In genomic region chr22:30250039-30250565, GRCh38 we compare ENCODE assay signal across 27 cellular contexts. TPM values are rescaled to one million over a fixed set of nuclear protein-coding genes. Genes with fewer than 3 reads are reported as not detected.
DNase-seq lines count a peak whose midpoint lies in the region; ATAC-seq, FAIRE-seq and TF ChIP-seq lines count a peak whose summit lies in the region.
"Had no signal": no experiment of that assay in that cellular context is flagged by ENCODE, and none has a peak within 500 bp of the region (broad histone marks: within the 10 kb centered on the region; RNA-seq: fewer than 3 reads in every experiment).

No MANE protein-coding gene starts in this region.

- peak overlapping the region; percentile 67 for H3K27ac Mint-ChIP-seq in activated CD8-positive, alpha-beta T cell treated with anti-CD3 and anti-CD28 coated beads, Interleukin-2, amount 10 ng/mL, durations not matched to agents 7 days and 5 days
- H3K27ac Mint-ChIP-seq: activated naive CD8-positive, alpha-beta T cell; activated T-cell treated with anti-CD3 and anti-CD28 coated beads, Interleukin-2, amount 50 U/mL, for 72 hours; HFFc6 had no signal

- no peak overlapping the region for H3K9ac ChIP-seq in SK-N-SH
- no peak overlapping the region for H3K9ac ChIP-seq in neuronal stem cell (ENCODE audit: low read depth, low read length, poor library complexity)

- WGBS in SK-N-SH (ENCODE audit: low lambda C conversion rate): 100% methylated on average over 1 of the region's 3 CpGs
- no CpG with 5 or more reads among the region's 3 CpGs for WGBS in neuronal stem cell (ENCODE audit: extremely low coverage in 2 of 2, insufficient read length in 2 of 2, insufficient replicate concordance in 1 of 2), 2 donors

- H3F3A ChIP-seq in SK-N-SH (replicated peaks; ENCODE audit: insufficient read depth): peaks cover 14% of the 10 kb centered on the region

- H3K9me3 Mint-ChIP-seq in activated CD8-positive, alpha-beta T cell treated with anti-CD3 and anti-CD28 coated beads, Interleukin-2, amount 10 ng/mL, durations not matched to agents 7 days and 5 days (ENCODE audit: insufficient read depth): no peaks in the 10 kb centered on the region
- H3K9me3 Mint-ChIP-seq: activated T-cell treated with anti-CD3 and anti-CD28 coated beads, Interleukin-2, amount 50 U/mL, for 72 hours; HFFc6; immature natural killer cell; T-helper 1 cell treated with Interleukin-12 subunit alpha and Interleukin-12 subunit beta and Interleukin-4 antibody, amounts not matched to agents 30 μg/mL and 1 μg/mL, for 36 hours had no signal

- H3K4me1 Mint-ChIP-seq in activated CD8-positive, alpha-beta T cell treated with anti-CD3 and anti-CD28 coated beads, Interleukin-2, amount 10 ng/mL, durations not matched to agents 7 days and 5 days (ENCODE audit: low read depth): peaks cover 83% of the 10 kb centered on the region

- H2BK12ac ChIP-seq in neuronal stem cell (ENCODE audit: low read length): no peak overlapping the region

- H3K4me3 Mint-ChIP-seq in activated CD8-positive, alpha-beta T cell treated with anti-CD3 and anti-CD28 coated beads, Interleukin-2, amount 10 ng/mL, durations not matched to agents 7 days and 5 days: no peak overlapping the region
- H3K4me3 Mint-ChIP-seq: activated naive CD8-positive, alpha-beta T cell; HFFc6; immature natural killer cell; T-helper 1 cell treated with Interleukin-12 subunit alpha and Interleukin-12 subunit beta and Interleukin-4 antibody, amounts not matched to agents 30 μg/mL and 1 μg/mL, for 36 hours had no signal

- peaks cover 15% of the 10 kb centered on the region; the same call in 1 of the 2 replicates for H3K79me2 ChIP-seq in SK-N-SH (ENCODE audit: insufficient read depth)

- H3K23ac ChIP-seq in neuronal stem cell (ENCODE audit: low read depth, low read length, poor library complexity): no peak overlapping the region

- H3K4me1 ChIP-seq in SK-N-SH (ENCODE audit: control insufficient read depth in 1 of 2, insufficient read depth in 2 of 2, low read depth in 1 of 2, low read length in 1 of 2): peaks cover 36 to 55% of the 10 kb centered on the region in 2 experiments
- H3K4me1 ChIP-seq in neuronal stem cell (ENCODE audit: control insufficient read depth in 2 of 2, insufficient read depth in 1 of 2, low read depth in 1 of 2, low read length in 2 of 2): peaks cover 21 to 46% of the 10 kb centered on the region in 2 donors

- H2BK120ac ChIP-seq in neuronal stem cell (ENCODE audit: low read depth, low read length): no peak overlapping the region

- no peaks in the 10 kb centered on the region for H3K9me2 ChIP-seq in SK-N-SH

- H3K4me3 ChIP-seq in SK-N-SH (ENCODE audit: low read depth in 2 of 2, low read length in 1 of 2) (no peak overlapping the region), neuronal stem cell (ENCODE audit: low read length in 2 of 2) (no peak overlapping the region)
- H3K4me3 ChIP-seq: body of pancreas, SJCRH30, spleen, uterus had no signal

- no peak for ATAC-seq in SK-N-SH treated with all-trans-retinoic acid at 6 μM for 48 hours
- no peak for ATAC-seq in activated CD8-positive, alpha-beta T cell treated with anti-CD3 and anti-CD28 coated beads, Interleukin-2, amount 10 ng/mL, durations not matched to agents 7 days and 5 days
- ATAC-seq: left ventricle myocardium superior had no signal

- H3K27me3 ChIP-seq in SK-N-SH (ENCODE audit: insufficient read depth) (no peaks in the 10 kb centered on the region), neuronal stem cell (ENCODE audit: control insufficient read depth in 3 of 3, insufficient read depth in 3 of 3, low read depth in 1 of 3, low read length in 3 of 3) (peaks cover 0 to 11% (median 0%) of the 10 kb centered on the region in 3 experiments)
- H3K27me3 ChIP-seq: uterus had no signal

- no peaks in the 10 kb centered on the region for H4K20me1 ChIP-seq in SK-N-SH (ENCODE audit: insufficient read depth)

- TF ChIP-seq EP300 in SK-N-SH (IDR thresholded peaks at IDR 0.05; ENCODE audit: borderline replicate concordance in 1 of 2, low read depth in 1 of 2, low read length in 1 of 2): no peak

- peaks cover 3% of the 10 kb centered on the region for H3K79me1 ChIP-seq in neuronal stem cell (ENCODE audit: low read depth, low read length)

- POLR2A ChIA-PET in SK-N-SH (lab: Yijun Ruan, JAX): no interaction called here
- POLR2A ChIA-PET in activated CD8-positive, alpha-beta T cell treated with anti-CD3 and anti-CD28 coated beads, Interleukin-2, amount 10 ng/mL, durations not matched to agents 7 days and 5 days (lab: Charles Lee): interaction anchor here (1.5 kb wide), 1 partner anchor 72 kb away, joined by 7 read pairs; no protein-coding TSS in a partner anchor

- H2AK5ac ChIP-seq in neuronal stem cell (ENCODE audit: low read depth, low read length): peak overlapping the region; percentile 97

- H2BK15ac ChIP-seq in neuronal stem cell (ENCODE audit: low read length): no peak overlapping the region

- H2BK5ac ChIP-seq in neuronal stem cell (ENCODE audit: low read length): no peak overlapping the region

- H3K36me3 ChIP-seq in SK-N-SH (replicated peaks in 1 of 2; ENCODE audit: control insufficient read depth in 1 of 2, insufficient read depth in 2 of 2, low read length in 1 of 2): no peaks in the 10 kb centered on the region
- H3K36me3 ChIP-seq in neuronal stem cell (replicated peaks in 1 of 2; ENCODE audit: control insufficient read depth in 2 of 2, insufficient read depth in 2 of 2, low read length in 2 of 2): no peaks in the 10 kb centered on the region
- H3K36me3 ChIP-seq: SJCRH30, spleen, uterus had no signal

- CTCF ChIA-PET in SK-N-SH (lab: Yijun Ruan, JAX): interaction anchor here (0.9 to 1.6 kb wide), 4 partner anchors 13 to 142 kb away, joined by 3 to 4 read pairs (median 3); no protein-coding TSS in a partner anchor
- CTCF ChIA-PET in activated CD8-positive, alpha-beta T cell treated with anti-CD3 and anti-CD28 coated beads, Interleukin-2, amount 10 ng/mL, durations not matched to agents 7 days and 5 days (lab: Charles Lee): interaction anchor here (1.3 to 2.3 kb wide), 5 partner anchors 14 to 145 kb away, joined by 4 to 10 read pairs (median 8); no protein-coding TSS in a partner anchor

- peaks cover 15% of the 10 kb centered on the region for H3K36me3 Mint-ChIP-seq in activated CD8-positive, alpha-beta T cell treated with anti-CD3 and anti-CD28 coated beads, Interleukin-2, amount 10 ng/mL, durations not matched to agents 7 days and 5 days (ENCODE audit: low read depth)
- H3K36me3 Mint-ChIP-seq: activated naive CD8-positive, alpha-beta T cell; immature natural killer cell had no signal

- no peaks in the 10 kb centered on the region for H3K27me3 Mint-ChIP-seq in activated CD8-positive, alpha-beta T cell treated with anti-CD3 and anti-CD28 coated beads, Interleukin-2, amount 10 ng/mL, durations not matched to agents 7 days and 5 days (ENCODE audit: low read depth)
- H3K27me3 Mint-ChIP-seq: activated naive CD8-positive, alpha-beta T cell had no signal

- H3K4ac ChIP-seq in neuronal stem cell (ENCODE audit: low read length): no peak overlapping the region

- H4K91ac ChIP-seq in neuronal stem cell (ENCODE audit: low read depth, low read length, poor library complexity): no peak overlapping the region

- H3K14ac ChIP-seq in neuronal stem cell (ENCODE audit: low read length): peak overlapping the region; percentile 4

- 0 out of 2 replicates have a peak overlapping the region, but pooled peaks have one; percentile 20 for H3K4me2 ChIP-seq in SK-N-SH
- H3K4me2 ChIP-seq in neuronal stem cell (ENCODE audit: insufficient read depth, low read length, poor library complexity, severe bottlenecking): no peak overlapping the region

- FAIRE-seq in GM19239 (lab: Jason Lieb, UNC): peak; percentile 4
- FAIRE-seq in frontal cortex (lab: Jason Lieb, UNC): no peak
- FAIRE-seq: colon, D721Med had no signal

- TF ChIP-seq RAD21 in SK-N-SH (IDR thresholded peaks at IDR 0.05; ENCODE audit: low read length): no peak

- H3K18ac ChIP-seq in neuronal stem cell (ENCODE audit: low read length): peak overlapping the region; percentile 36

- no peak for TF ChIP-seq CTCF in SK-N-SH (IDR thresholded peaks at IDR 0.05)

- no peaks in the 10 kb centered on the region for H3K9me3 ChIP-seq in SK-N-SH
- H3K9me3 ChIP-seq in neuronal stem cell (replicated peaks in 1 of 2; ENCODE audit: control insufficient read depth in 2 of 2, insufficient read depth in 1 of 2, low read depth in 1 of 2, low read length in 2 of 2): no peaks in the 10 kb centered on the region
- H3K9me3 ChIP-seq: body of pancreas, SJCRH30, spleen, uterus had no signal

- H4K8ac ChIP-seq in neuronal stem cell (ENCODE audit: low read depth, low read length): no peak overlapping the region

- H2AFZ ChIP-seq in SK-N-SH (ENCODE audit: low read depth) (no peak overlapping the region), neuronal stem cell (ENCODE audit: low read length) (no peak overlapping the region)

- no peak overlapping the region for H3K27ac ChIP-seq in SK-N-SH (ENCODE audit: low read depth in 2 of 2, low read length in 1 of 2)
- H3K27ac ChIP-seq in neuronal stem cell (replicated peaks; ENCODE audit: low read length): no peak overlapping the region
- H3K27ac ChIP-seq: SJCRH30, spleen had no signal

- DNase-seq in SK-N-SH: no peak
- no peak for DNase-seq in GM19239 (ENCODE audit: insufficient read length, low spot score)
- no peak for DNase-seq in activated CD8-positive, alpha-beta T cell treated with anti-CD3 and anti-CD28 coated beads, Interleukin-2, amount 10 ng/mL, durations not matched to agents 7 days and 5 days
- DNase-seq in neuronal stem cell (ENCODE audit: low spot score): no peak
- no peak for DNase-seq in ecto neural progenitor cell (ENCODE audit: low spot score)
- no peak for DNase-seq in germinal center (ENCODE audit: low spot score)
- DNase-seq in frontal cortex (ENCODE audit: low spot score in 2 of 2): no peak
- DNase-seq: immature natural killer cell, left ventricle myocardium superior, MM.1S, NCI-H1436, NCI-H82, OCI-M1, SJCRH30, spleen, uterus had no signal

RNA-seq across cellular contexts. Expression of gene LIF, which starts 3.5 kb away (rescaled TPM):
- polyA plus RNA-seq in SK-N-SH (2012; rRNA removed): 24.6 and 36.5 TPM in 2 replicates
- polyA plus RNA-seq in SK-N-SH (2012; cell fraction: cytosol; rRNA removed): 3.6 and 4.4 TPM in 2 replicates
- polyA plus RNA-seq in SK-N-SH (2012; cell fraction: nucleus; rRNA removed): 95.4 and 196 TPM in 2 replicates
- total RNA-seq in activated CD8-positive, alpha-beta T cell treated with anti-CD3 and anti-CD28 coated beads, Interleukin-2, amount 10 ng/mL, durations not matched to agents 7 days and 5 days: 100 to 1,000 TPM; 532 to 569 TPM
- 1.4 TPM for polyA plus RNA-seq in neuronal stem cell (2013, experiment 1 of 2)
- polyA plus RNA-seq in neuronal stem cell (2013, experiment 2 of 2): 1.4 TPM
- not detected for total RNA-seq in frontal cortex
- total RNA-seq: temporal lobe had no signal

RNA-seq across cellular contexts. Expression of gene OSM, which starts 16.5 kb away (rescaled TPM):
- polyA plus RNA-seq in SK-N-SH (2012; rRNA removed): not detected in 2 replicates
- polyA plus RNA-seq in SK-N-SH (2012; cell fraction: cytosol; rRNA removed): not detected in 2 replicates
- polyA plus RNA-seq in SK-N-SH (2012; cell fraction: nucleus; rRNA removed): 0.02 and 0.12 TPM in 2 replicates
- total RNA-seq in activated CD8-positive, alpha-beta T cell treated with anti-CD3 and anti-CD28 coated beads, Interleukin-2, amount 10 ng/mL, durations not matched to agents 7 days and 5 days: 100 to 1,000 TPM; 135 to 140 TPM
- 0.01 TPM for polyA plus RNA-seq in neuronal stem cell (2013, experiment 1 of 2)
- polyA plus RNA-seq in neuronal stem cell (2013, experiment 2 of 2): 0.04 TPM
- 0.41 TPM for total RNA-seq in frontal cortex
- total RNA-seq: body of pancreas, G401, HFFc6, left ventricle myocardium superior, SJCRH30 had no signal
- polyA plus RNA-seq: BJ had no signal

RNA-seq across cellular contexts. Expression of gene CASTOR1, which starts 39.2 kb away (rescaled TPM):
- 14.4 and 17.4 TPM in 2 replicates for polyA plus RNA-seq in SK-N-SH (2012; rRNA removed)
- polyA plus RNA-seq in SK-N-SH (2012; cell fraction: cytosol; rRNA removed): 4.5 and 8.5 TPM in 2 replicates
- 29.2 and 38.1 TPM in 2 replicates for polyA plus RNA-seq in SK-N-SH (2012; cell fraction: nucleus; rRNA removed)
- total RNA-seq in activated CD8-positive, alpha-beta T cell treated with anti-CD3 and anti-CD28 coated beads, Interleukin-2, amount 10 ng/mL, durations not matched to agents 7 days and 5 days: 10 to 100 TPM; 24.5 to 25.4 TPM
- 13.2 TPM for polyA plus RNA-seq in neuronal stem cell (2013, experiment 1 of 2)
- 14.0 TPM for polyA plus RNA-seq in neuronal stem cell (2013, experiment 2 of 2)
- total RNA-seq in frontal cortex: 2.4 TPM

Comparison
In these comparisons a context has a peak if more than half of its experiments do, and no peak if none do; other contexts are left out.
1. RNA of gene LIF, which starts 3.5 kb away (total RNA-seq): 532 to 569 TPM in activated CD8-positive, alpha-beta T cell treated with anti-CD3 and anti-CD28 coated beads, Interleukin-2, amount 10 ng/mL, durations not matched to agents 7 days and 5 days; not detected in frontal cortex (single experiment); every median in the first group is over 100 times any median in the second.
2. RNA of gene OSM, which starts 16.5 kb away (total RNA-seq): 135 to 140 TPM in activated CD8-positive, alpha-beta T cell treated with anti-CD3 and anti-CD28 coated beads, Interleukin-2, amount 10 ng/mL, durations not matched to agents 7 days and 5 days; 0.41 TPM in frontal cortex (single experiment); every median in the first group is over 10 times any median in the second.